ENCODE assay signal across 15 cellular contexts in the genomic region with DNA sequence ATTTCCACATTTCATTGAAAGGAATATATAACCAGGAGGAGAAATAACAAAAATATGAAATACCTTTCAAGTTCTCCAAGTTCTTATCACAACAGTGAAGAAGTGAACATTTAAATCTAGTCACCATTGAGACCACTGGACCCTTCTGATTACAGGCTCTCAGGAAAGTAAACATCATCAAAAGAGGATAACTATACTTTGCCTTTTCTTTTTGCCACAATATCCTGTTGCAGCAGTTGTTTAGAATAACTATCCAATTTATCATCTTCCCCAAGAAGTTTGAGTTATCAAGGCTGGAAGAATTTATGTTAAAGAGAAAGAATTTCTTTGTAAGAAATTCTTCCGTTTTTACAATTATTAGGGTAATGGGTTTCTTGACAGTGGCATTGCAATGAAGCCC. TPM values are rescaled to one million over a fixed set of nuclear protein-coding genes. Genes with fewer than 3 reads are reported as not detected.
DNase-seq lines count a peak whose midpoint lies in the region; ATAC-seq, FAIRE-seq and TF ChIP-seq lines count a peak whose summit lies in the region.
"Had no signal": no experiment of that assay in that cellular context is flagged by ENCODE, and none has a peak within 500 bp of the region (broad histone marks: within the 10 kb centered on the region; RNA-seq: fewer than 3 reads in every experiment).

No MANE protein-coding gene starts in this region.

- WGBS in K562 (ENCODE audit: insufficient coverage, low coverage, missing lambda C conversion rate): 29% methylated on average over 1 of the region's 1 CpG

- H3K27ac ChIP-seq in K562 (ENCODE audit: extremely low read depth, low read depth, low read length): no peak overlapping the region

- H3K79me2 ChIP-seq in Loucy (ENCODE audit: insufficient read depth, low read length) (peaks cover 30% of the 10 kb centered on the region), K562 (ENCODE audit: control insufficient read depth, insufficient read depth, low read length) (peaks cover 22% of the 10 kb centered on the region)

- no peak overlapping the region for H3K4me3 Mint-ChIP-seq in stimulated activated naive B cell treated with anti-CD40 and anti-IgM and Interleukin-4, amounts not matched to agents 10 μg/mL and 1 μg/mL and 100 μg/mL, for 72 hours
- H3K4me3 Mint-ChIP-seq in activated CD8-positive, alpha-beta memory T cell treated with anti-CD3 and anti-CD28 coated beads, Interleukin-2, amount 10 ng/mL, durations not matched to agents 7 days and 5 days: no peak overlapping the region
- H3K4me3 Mint-ChIP-seq: CD14-positive monocyte; CD8-positive, alpha-beta T cell; GM23338 had no signal

- TF ChIP-seq CTCF in Loucy (conservative IDR thresholded peaks at IDR 0.05; ENCODE audit: low read length): no peak
- TF ChIP-seq CTCF in K562 (IDR thresholded peaks at IDR 0.05 in 2 of 3, conservative IDR thresholded peaks at IDR 0.05 in 1 of 3; ENCODE audit: insufficient read depth in 2 of 3, low read depth in 1 of 3, low read length in 3 of 3): no peak

- no peaks in the 10 kb centered on the region for H3K9me1 ChIP-seq in K562 (ENCODE audit: control insufficient read depth, insufficient read depth, low read length)

- peaks cover 2% of the 10 kb centered on the region; the same call in 1 of the 2 replicates for H3F3A ChIP-seq in Loucy (ENCODE audit: low read depth)

- POLR2A ChIA-PET in K562 (lab: Yijun Ruan, JAX): no interaction called here

- intact Hi-C loops in K562 (cut with micrococcal nuclease): no loop called here

- in situ Hi-C loops in K562 (cut with MboI): loop anchor here (10.0 kb wide), 1 partner anchor 187 kb away; the partner anchor contains the start of genes CFAP97 and SNX25

- peak overlapping the region; percentile 16 for H3K27ac Mint-ChIP-seq in stimulated activated naive B cell treated with anti-CD40 and anti-IgM and Interleukin-4, amounts not matched to agents 10 μg/mL and 1 μg/mL and 100 μg/mL, for 72 hours
- no peak overlapping the region for H3K27ac Mint-ChIP-seq in activated CD8-positive, alpha-beta memory T cell treated with anti-CD3 and anti-CD28 coated beads, Interleukin-2, amount 10 ng/mL, durations not matched to agents 7 days and 5 days
- H3K27ac Mint-ChIP-seq: CD8-positive, alpha-beta T cell; GM23338 had no signal

- TF ChIP-seq EP300 in K562 (IDR thresholded peaks at IDR 0.05; ENCODE audit: low read length): no peak

- H3K36me3 Mint-ChIP-seq in stimulated activated naive B cell treated with anti-CD40 and anti-IgM and Interleukin-4, amounts not matched to agents 10 μg/mL and 1 μg/mL and 100 μg/mL, for 72 hours: peaks cover 0 to 27% of the 10 kb centered on the region in 2 donors
- H3K36me3 Mint-ChIP-seq in activated CD8-positive, alpha-beta memory T cell treated with anti-CD3 and anti-CD28 coated beads, Interleukin-2, amount 10 ng/mL, durations not matched to agents 7 days and 5 days: peaks cover 2% of the 10 kb centered on the region

- no peaks in the 10 kb centered on the region for H3K36me3 ChIP-seq in Loucy (ENCODE audit: insufficient read depth, low read length)
- no peaks in the 10 kb centered on the region; the same call in 2 of the 3 replicates for H3K36me3 ChIP-seq in K562 (ENCODE audit: control insufficient read depth, insufficient read depth, low read length)

- ATAC-seq in K562: no peak
- ATAC-seq in stimulated activated naive B cell treated with anti-CD40 and anti-IgM and Interleukin-4, amounts not matched to agents 10 μg/mL and 1 μg/mL and 100 μg/mL, for 72 hours (replicated peaks): no peak
- ATAC-seq in activated CD8-positive, alpha-beta memory T cell treated with anti-CD3 and anti-CD28 coated beads, Interleukin-2, amount 10 ng/mL, durations not matched to agents 7 days and 5 days: no peak
- ATAC-seq in HG02642 (IDR thresholded peaks at IDR 0.05; ENCODE audit: poor library complexity, unreplicated experiment): no peak
- ATAC-seq: CD8-positive, alpha-beta T cell; GM23338 had no signal

- H3K4me1 Mint-ChIP-seq in stimulated activated naive B cell treated with anti-CD40 and anti-IgM and Interleukin-4, amounts not matched to agents 10 μg/mL and 1 μg/mL and 100 μg/mL, for 72 hours: peaks cover 15 to 29% of the 10 kb centered on the region in 2 donors
- H3K4me1 Mint-ChIP-seq in activated CD8-positive, alpha-beta memory T cell treated with anti-CD3 and anti-CD28 coated beads, Interleukin-2, amount 10 ng/mL, durations not matched to agents 7 days and 5 days: peaks cover 18% of the 10 kb centered on the region

- no peaks in the 10 kb centered on the region for H3K27me3 Mint-ChIP-seq in stimulated activated naive B cell treated with anti-CD40 and anti-IgM and Interleukin-4, amounts not matched to agents 10 μg/mL and 1 μg/mL and 100 μg/mL, for 72 hours
- H3K27me3 Mint-ChIP-seq in activated CD8-positive, alpha-beta memory T cell treated with anti-CD3 and anti-CD28 coated beads, Interleukin-2, amount 10 ng/mL, durations not matched to agents 7 days and 5 days: no peaks in the 10 kb centered on the region
- H3K27me3 Mint-ChIP-seq: B cell had no signal

- H4K20me1 ChIP-seq in Loucy (ENCODE audit: insufficient read depth, low read length, poor library complexity, severe bottlenecking) (peaks cover 6% of the 10 kb centered on the region), K562 (replicated peaks; ENCODE audit: control insufficient read depth, insufficient read depth, low read length) (no peaks in the 10 kb centered on the region)

- no peaks in the 10 kb centered on the region for H3K9me2 ChIP-seq in Loucy (replicated peaks; ENCODE audit: low read depth, low read length)

- no peak overlapping the region for H3K9ac ChIP-seq in Loucy (ENCODE audit: low read depth, low read length, poor library complexity, severe bottlenecking)
- no peak overlapping the region for H3K9ac ChIP-seq in K562 (ENCODE audit: insufficient read depth in 1 of 2, low read depth in 2 of 2, low read length in 2 of 2)

- H3K27me3 ChIP-seq in Loucy (ENCODE audit: insufficient read depth, low read length, poor library complexity, severe bottlenecking): no peaks in the 10 kb centered on the region
- H3K27me3 ChIP-seq in K562 (ENCODE audit: control insufficient read depth in 2 of 2, insufficient read depth in 2 of 2, low read length in 2 of 2): no peaks in the 10 kb centered on the region

- H3K9me3 ChIP-seq in Loucy (ENCODE audit: insufficient read depth, low read depth, low read length) (no peaks in the 10 kb centered on the region), K562 (replicated peaks; ENCODE audit: control insufficient read depth, insufficient read depth, low read depth, low read length) (no peaks in the 10 kb centered on the region)
- H3K9me3 ChIP-seq: Caco-2 had no signal

- H3K4me2 ChIP-seq in Loucy (ENCODE audit: low read depth, low read length, poor library complexity, severe bottlenecking) (peak overlapping the region; percentile 87), K562 (ENCODE audit: insufficient read depth, low read length) (no peak overlapping the region)
- H3K4me2 ChIP-seq: GM23338 had no signal

- DNase-seq in ELR (ENCODE audit: low read depth) (peak; percentile 61), K562 (ENCODE audit: extremely low read depth in 1 of 4, low spot score in 3 of 4) (no peak), nucleus accumbens (lab: John Stamatoyannopoulos, UW) (no peak)
- DNase-seq in stimulated activated naive B cell treated with anti-CD40 and anti-IgM and Interleukin-4, amounts not matched to agents 10 μg/mL and 1 μg/mL and 100 μg/mL, for 72 hours: no peak
- DNase-seq in activated CD8-positive, alpha-beta memory T cell treated with anti-CD3 and anti-CD28 coated beads, Interleukin-2, amount 10 ng/mL, durations not matched to agents 7 days and 5 days: no peak
- DNase-seq: Caco-2; CD8-positive, alpha-beta T cell; H7; IMR-90 had no signal

- FAIRE-seq in K562 (lab: Jason Lieb, UNC): no peak
- FAIRE-seq: A204.1 had no signal

- H3K4me3 ChIP-seq in Loucy (ENCODE audit: low read length, poor library complexity, severe bottlenecking) (no peak overlapping the region), K562 (no peak overlapping the region)
- H3K4me3 ChIP-seq: GM23338 had no signal

- no peak for TF ChIP-seq RAD21 in K562 (CRISPR knock-in tag; conservative IDR thresholded peaks at IDR 0.05 in 1 of 2, IDR thresholded peaks at IDR 0.05 in 1 of 2)

- TF ChIP-seq POLR2A in K562 (conservative IDR thresholded peaks at IDR 0.05): no peak

- no TSS peak for BruUV-seq in K562 (replicated peaks; lab: Mats Ljungman, UMichigan)

- CTCF ChIA-PET in K562 (lab: Yijun Ruan, JAX; ENCODE audit: low intra/inter-chr PET ratio): no interaction called here
- CTCF ChIA-PET in activated CD8-positive, alpha-beta memory T cell treated with anti-CD3 and anti-CD28 coated beads, Interleukin-2, amount 10 ng/mL, durations not matched to agents 7 days and 5 days (lab: Charles Lee): no interaction called here

- H3K9me3 Mint-ChIP-seq in stimulated activated naive B cell treated with anti-CD40 and anti-IgM and Interleukin-4, amounts not matched to agents 10 μg/mL and 1 μg/mL and 100 μg/mL, for 72 hours: no peaks in the 10 kb centered on the region
- no peaks in the 10 kb centered on the region for H3K9me3 Mint-ChIP-seq in activated CD8-positive, alpha-beta memory T cell treated with anti-CD3 and anti-CD28 coated beads, Interleukin-2, amount 10 ng/mL, durations not matched to agents 7 days and 5 days (ENCODE audit: low read depth)
- H3K9me3 Mint-ChIP-seq: CD8-positive, alpha-beta T cell had no signal

- H2AFZ ChIP-seq in Loucy (ENCODE audit: low read length) (no peak overlapping the region), K562 (ENCODE audit: low read depth, low read length) (no peak overlapping the region)
- H2AFZ ChIP-seq: GM23338 had no signal

- H3K4me1 ChIP-seq in Loucy (ENCODE audit: insufficient read depth, low read length, poor library complexity, severe bottlenecking) (peaks cover 22% of the 10 kb centered on the region), K562 (replicated peaks in 1 of 2; ENCODE audit: control insufficient read depth in 2 of 2, insufficient read depth in 2 of 2, low read length in 2 of 2) (peaks cover 0 to 14% of the 10 kb centered on the region in 2 experiments; a peak in 4 of 5 replicates)
- H3K4me1 ChIP-seq: Caco-2 had no signal

RNA-seq across cellular contexts. Expression of gene LRP2BP, which starts 3.6 kb away (rescaled TPM):
- 2.8 and 10.2 TPM in 2 replicates for total RNA-seq in K562 (2011; cell fraction: chromatin; rRNA removed; ENCODE audit: low replicate concordance)
- 1.5 and 2.1 TPM in 2 replicates for total RNA-seq in K562 (2011; cell fraction: nucleolus; rRNA removed)
- total RNA-seq in K562 (2011; cell fraction: nucleoplasm; rRNA removed): 5.4 and 7.9 TPM in 2 replicates
- 0.24 and 0.91 TPM in 2 replicates for total RNA-seq in K562 (2014; rRNA removed)
- total RNA-seq in K562 (2014; rRNA removed; fragmentation: Illumina TruSeq; extraction: Trizol): 0.62 and 1.1 TPM in 2 replicates
- total RNA-seq in K562 (2015; rRNA removed; fragmentation: Illumina TruSeq; extraction: Trizol): 0.45 and 0.62 TPM in 2 replicates
- 0.40 and 0.42 TPM in 2 replicates for total RNA-seq in K562 (2021)
- polyA plus RNA-seq in K562 (2011; rRNA removed): 2.1 TPM in 2 replicates
- polyA plus RNA-seq in K562 (2011; cell fraction: cytosol; rRNA removed): 0.22 and 0.47 TPM in 2 replicates
- polyA plus RNA-seq in K562 (2011; cell fraction: nucleus; rRNA removed): 4.4 and 6.1 TPM in 2 replicates
- 0.62 and 1.2 TPM in 2 replicates for polyA plus RNA-seq in K562 (2012)
- 0.22 and 0.45 TPM in 2 replicates for polyA plus RNA-seq in K562 (2014; fragmentation: Illumina TruSeq; extraction: Trizol)
- under 1 TPM; 0.51 to 0.59 TPM for polyA plus RNA-seq in K562 (2014; fragmentation: Nextera tagmentation; extraction: Ambion mirVana)
- 0.49 and 0.78 TPM in 2 replicates for polyA plus RNA-seq in K562 (2014; rRNA removed)
- 1.8 and 2.5 TPM in 2 replicates for polyA minus RNA-seq in K562 (2011; rRNA and poly(A)+ RNA removed)
- 0.46 TPM in 1 of 2 replicates, not detected in the other for polyA minus RNA-seq in K562 (2011; cell fraction: cytosol; rRNA and poly(A)+ RNA removed)
- polyA minus RNA-seq in K562 (2011; cell fraction: nucleus; rRNA and poly(A)+ RNA removed): 1.9 and 3.8 TPM in 2 replicates
- total RNA-seq in activated CD8-positive, alpha-beta memory T cell treated with anti-CD3 and anti-CD28 coated beads, Interleukin-2, amount 10 ng/mL, durations not matched to agents 7 days and 5 days: 1 to 10 TPM in 1 of 2 experiments, under 1 TPM in 1; 0.73 to 1.3 TPM

RNA-seq across cellular contexts. Expression of gene ANKRD37, which starts 4.5 kb away (rescaled TPM):
- total RNA-seq in K562 (2011; cell fraction: chromatin; rRNA removed; ENCODE audit: low replicate concordance): 16.6 and 36.8 TPM in 2 replicates
- 19.0 and 25.1 TPM in 2 replicates for total RNA-seq in K562 (2011; cell fraction: nucleolus; rRNA removed)
- total RNA-seq in K562 (2011; cell fraction: nucleoplasm; rRNA removed): 23.8 and 26.5 TPM in 2 replicates
- total RNA-seq in K562 (2014; rRNA removed): 3.8 and 6.5 TPM in 2 replicates
- total RNA-seq in K562 (2014; rRNA removed; fragmentation: Illumina TruSeq; extraction: Trizol): 2.5 and 3.6 TPM in 2 replicates
- 2.1 and 2.3 TPM in 2 replicates for total RNA-seq in K562 (2015; rRNA removed; fragmentation: Illumina TruSeq; extraction: Trizol)
- total RNA-seq in K562 (2021): 6.1 and 8.3 TPM in 2 replicates
- polyA plus RNA-seq in K562 (2011; rRNA removed): 53.7 and 57.3 TPM in 2 replicates
- polyA plus RNA-seq in K562 (2011; cell fraction: cytosol; rRNA removed): 31.7 and 42.0 TPM in 2 replicates
- polyA plus RNA-seq in K562 (2011; cell fraction: nucleus; rRNA removed): 43.2 and 57.2 TPM in 2 replicates
- 9.2 and 12.4 TPM in 2 replicates for polyA plus RNA-seq in K562 (2012)
- polyA plus RNA-seq in K562 (2014; fragmentation: Illumina TruSeq; extraction: Trizol): 1.9 and 3.3 TPM in 2 replicates
- polyA plus RNA-seq in K562 (2014; fragmentation: Nextera tagmentation; extraction: Ambion mirVana): 1 to 10 TPM; 1.3 to 3.1 TPM
- 5.1 and 11.5 TPM in 2 replicates for polyA plus RNA-seq in K562 (2014; rRNA removed)
- 20.3 and 21.4 TPM in 2 replicates for polyA minus RNA-seq in K562 (2011; rRNA and poly(A)+ RNA removed)
- polyA minus RNA-seq in K562 (2011; cell fraction: cytosol; rRNA and poly(A)+ RNA removed): 11.2 and 14.8 TPM in 2 replicates
- polyA minus RNA-seq in K562 (2011; cell fraction: nucleus; rRNA and poly(A)+ RNA removed): 21.1 and 29.7 TPM in 2 replicates
- total RNA-seq in activated CD8-positive, alpha-beta memory T cell treated with anti-CD3 and anti-CD28 coated beads, Interleukin-2, amount 10 ng/mL, durations not matched to agents 7 days and 5 days: 10 to 100 TPM; 11.8 to 12.5 TPM

RNA-seq across cellular contexts. Expression of gene UFSP2, which starts 33.6 kb away (rescaled TPM):
- total RNA-seq in K562 (2011; cell fraction: chromatin; rRNA removed; ENCODE audit: low replicate concordance): 21.8 and 37.1 TPM in 2 replicates
- total RNA-seq in K562 (2011; cell fraction: nucleolus; rRNA removed): 8.4 and 11.0 TPM in 2 replicates
- total RNA-seq in K562 (2011; cell fraction: nucleoplasm; rRNA removed): 18.9 and 20.2 TPM in 2 replicates
- 20.2 and 21.8 TPM in 2 replicates for total RNA-seq in K562 (2014; rRNA removed)
- total RNA-seq in K562 (2014; rRNA removed; fragmentation: Illumina TruSeq; extraction: Trizol): 28.2 and 29.9 TPM in 2 replicates
- 21.2 and 22.0 TPM in 2 replicates for total RNA-seq in K562 (2015; rRNA removed; fragmentation: Illumina TruSeq; extraction: Trizol)
- 20.7 and 24.5 TPM in 2 replicates for total RNA-seq in K562 (2021)
- polyA plus RNA-seq in K562 (2011; rRNA removed): 49.6 and 55.8 TPM in 2 replicates
- polyA plus RNA-seq in K562 (2011; cell fraction: cytosol; rRNA removed): 20.2 and 33.1 TPM in 2 replicates
- 12.0 and 17.0 TPM in 2 replicates for polyA plus RNA-seq in K562 (2011; cell fraction: nucleus; rRNA removed)
- polyA plus RNA-seq in K562 (2012): 19.1 and 24.0 TPM in 2 replicates
- 22.9 and 26.6 TPM in 2 replicates for polyA plus RNA-seq in K562 (2014; fragmentation: Illumina TruSeq; extraction: Trizol)
- 10 to 100 TPM; 41.0 to 45.7 TPM for polyA plus RNA-seq in K562 (2014; fragmentation: Nextera tagmentation; extraction: Ambion mirVana)
- 20.1 and 25.0 TPM in 2 replicates for polyA plus RNA-seq in K562 (2014; rRNA removed)
- 52.4 and 56.8 TPM in 2 replicates for polyA minus RNA-seq in K562 (2011; rRNA and poly(A)+ RNA removed)
- 15.7 and 26.4 TPM in 2 replicates for polyA minus RNA-seq in K562 (2011; cell fraction: cytosol; rRNA and poly(A)+ RNA removed)
- 8.1 and 20.4 TPM in 2 replicates for polyA minus RNA-seq in K562 (2011; cell fraction: nucleus; rRNA and poly(A)+ RNA removed)
- total RNA-seq in activated CD8-positive, alpha-beta memory T cell treated with anti-CD3 and anti-CD28 coated beads, Interleukin-2, amount 10 ng/mL, durations not matched to agents 7 days and 5 days: 10 to 100 TPM; 17.5 to 18.1 TPM
